In the genomic region with DNA sequence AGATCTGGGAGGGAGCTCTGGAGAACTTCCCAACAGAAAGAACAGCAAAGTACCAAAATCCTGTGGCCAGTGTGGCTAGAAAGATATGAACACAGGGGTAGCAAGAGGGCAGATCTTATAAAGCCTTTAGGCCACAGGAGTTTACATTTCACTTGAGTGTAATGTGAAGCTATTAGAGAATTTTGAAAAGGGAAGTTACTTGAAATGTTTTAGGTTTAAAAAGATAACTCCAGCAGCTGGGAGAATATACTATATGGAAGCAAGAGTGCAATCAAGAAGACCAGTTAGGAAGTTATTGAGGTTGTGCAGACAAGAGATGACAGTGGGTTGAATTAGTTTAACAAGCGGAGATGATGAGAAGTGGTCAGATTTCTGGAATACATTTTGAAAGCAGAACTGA, we compare ENCODE assay signal across 20 cellular contexts. TPM values are rescaled to one million over a fixed set of nuclear protein-coding genes. Genes with fewer than 3 reads are reported as not detected.
DNase-seq lines count a peak whose midpoint lies in the region; FAIRE-seq and TF ChIP-seq lines count a peak whose summit lies in the region.
"Had no signal": no experiment of that assay in that cellular context is flagged by ENCODE, and none has a peak within 500 bp of the region (broad histone marks: within the 10 kb centered on the region; RNA-seq: fewer than 3 reads in every experiment).

No MANE protein-coding gene starts in this region.

- H3K4me2 ChIP-seq in astrocyte (ENCODE audit: low read length), result no peak overlapping the region
- H3K4me2 ChIP-seq: SK-N-SH had no signal

- no peak overlapping the region for H3K27ac ChIP-seq in astrocyte (ENCODE audit: low read depth, low read length)
- no peak overlapping the region for H3K27ac ChIP-seq in dorsolateral prefrontal cortex
- H3K27ac ChIP-seq: Peyer's patch had no signal

- peaks cover 18% of the 10 kb centered on the region for H3K79me2 ChIP-seq in astrocyte (ENCODE audit: insufficient read depth, low read length)

- H3K27me3 ChIP-seq in astrocyte (ENCODE audit: insufficient read depth, low read length), result no peaks in the 10 kb centered on the region
- no peaks in the 10 kb centered on the region for H3K27me3 ChIP-seq in dorsolateral prefrontal cortex
- H3K27me3 ChIP-seq: Peyer's patch had no signal

- H3K27me3 Mint-ChIP-seq in astrocyte (ENCODE audit: low read depth, unreplicated experiment), result no peaks in the 10 kb centered on the region

- in situ Hi-C loops in KBM-7 (cut with MboI; ENCODE audit: low pct_unique_long_range_greater_than_20kb, low sequenced_read_pairs), result no loop called here
- in situ Hi-C loops in GM13976 (cut with MboI; ENCODE audit: low sequenced_read_pairs, unreplicated experiment), result no loop called here

- no peaks in the 10 kb centered on the region for H3K36me3 Mint-ChIP-seq in astrocyte (ENCODE audit: low read depth, unreplicated experiment)

- intact Hi-C loops in dorsolateral prefrontal cortex (cut with DNase I), result no loop called here

- no peaks in the 10 kb centered on the region for H3K9me3 ChIP-seq in astrocyte (ENCODE audit: insufficient read depth, low read depth, low read length)
- H3K9me3 ChIP-seq: Caco-2, HAP-1, Peyer's patch, SK-N-SH had no signal

- H3K9ac ChIP-seq in astrocyte (ENCODE audit: low read length), result no peak overlapping the region
- H3K9ac ChIP-seq: SK-N-SH had no signal

- TF ChIP-seq CTCF in astrocyte (IDR thresholded peaks at IDR 0.05; ENCODE audit: insufficient read depth, low read depth, low read length) (no peak), GM13976 (IDR thresholded peaks at IDR 0.05; ENCODE audit: borderline replicate concordance, control extremely low read depth, extremely low read depth, insufficient read depth, missing control alignments) (no peak), dorsolateral prefrontal cortex (IDR thresholded peaks at IDR 0.05 in 54 of 56, conservative IDR thresholded peaks at IDR 0.05 in 2 of 56; ENCODE audit: low read depth in 1 of 56, partially characterized antibody in 56 of 56) (no peak)

- no peaks in the 10 kb centered on the region for H3K9me3 Mint-ChIP-seq in astrocyte (ENCODE audit: unreplicated experiment)
- H3K9me3 Mint-ChIP-seq: CD14-positive monocyte had no signal

- H3K4me1 ChIP-seq in astrocyte (ENCODE audit: insufficient read depth, low read length), result no peaks in the 10 kb centered on the region
- H3K4me1 ChIP-seq: Caco-2, HAP-1, Peyer's patch had no signal

- no peak for FAIRE-seq in astrocyte (lab: Jason Lieb, UNC)

- no peaks in the 10 kb centered on the region for H4K20me1 ChIP-seq in astrocyte (ENCODE audit: insufficient read depth, low read length)

- H3K4me3 Mint-ChIP-seq in astrocyte (ENCODE audit: unreplicated experiment), result no peak overlapping the region
- H3K4me3 Mint-ChIP-seq: CD14-positive monocyte had no signal

- peaks cover 3% of the 10 kb centered on the region for H3K4me1 Mint-ChIP-seq in astrocyte (ENCODE audit: low read depth, unreplicated experiment)

- H3K36me3 ChIP-seq in astrocyte (ENCODE audit: insufficient read depth, low read length), result no peaks in the 10 kb centered on the region
- H3K36me3 ChIP-seq: HAP-1, Peyer's patch had no signal

- DNase-seq in KBM-7 (peak; percentile 34), SK-N-DZ (ENCODE audit: low spot score) (peak; percentile 21), astrocyte (ENCODE audit: low read depth) (peak; percentile 22), retina (peak; percentile 8), GM13976 (ENCODE audit: low spot score) (no peak), dorsolateral prefrontal cortex (no peak)
- DNase-seq in activated CD4-positive, CD25-positive, alpha-beta regulatory T cell (lab: John Stamatoyannopoulos, UW), result no peak
- DNase-seq: ACHN, AML-193, Caco-2, DMS153, EL, NCI-H1048, NCI-H146, NCI-H2081 treated with DMSO at 0.1 percent for 48 hours, NCI-H510A treated with DMSO at 0.1 percent for 48 hours, Peyer's patch, SK-N-SH had no signal

- H3K4me3 ChIP-seq in astrocyte (ENCODE audit: insufficient read depth, low read depth, low read length), result no peak overlapping the region
- no peak overlapping the region for H3K4me3 ChIP-seq in dorsolateral prefrontal cortex
- H3K4me3 ChIP-seq: HAP-1, Peyer's patch had no signal

- no peak overlapping the region for H2AFZ ChIP-seq in astrocyte (ENCODE audit: low read depth, low read length)

- no peak overlapping the region for H3K27ac Mint-ChIP-seq in astrocyte (ENCODE audit: unreplicated experiment)

RNA-seq across cellular contexts. Expression of a gene that starts 7.9 kb away (rescaled TPM):
- 5.8 and 5.9 TPM in 2 replicates for polyA plus RNA-seq in SK-N-DZ (2014; cell fraction: cytosol; rRNA removed)
- polyA plus RNA-seq in SK-N-DZ (2014; cell fraction: nucleus; rRNA removed), result 3.6 and 15.9 TPM in 2 replicates
- total RNA-seq in astrocyte, result 11.7 and 12.4 TPM in 2 replicates
- 10 to 100 TPM; 19.4 to 51.1 (median 30.3) TPM for total RNA-seq in dorsolateral prefrontal cortex

RNA-seq across cellular contexts. Expression of a gene that starts 41.7 kb away (rescaled TPM):
- polyA plus RNA-seq in SK-N-DZ (2014; cell fraction: cytosol; rRNA removed), result not detected in 2 replicates
- polyA plus RNA-seq in SK-N-DZ (2014; cell fraction: nucleus; rRNA removed), result not detected in 2 replicates
- total RNA-seq in astrocyte (26.1 and 32.6 TPM in 2 replicates), dorsolateral prefrontal cortex (10 to 100 TPM in 1 of 120 experiments, 1 to 10 TPM in 119; 1.7 to 10.7 (median 4.3) TPM)
- total RNA-seq: Caco-2 had no signal

Comparison
In these comparisons a context has a peak if more than half of its experiments do, and no peak if none do; other contexts are left out.
1. DNase-seq: peak in KBM-7 (single experiment), SK-N-DZ (single experiment), astrocyte (single experiment) and retina (single experiment); none in GM13976 (single experiment), activated CD4-positive, CD25-positive, alpha-beta regulatory T cell (0 of 4) and dorsolateral prefrontal cortex (0 of 10).